Comparison of ENCODE assay signal across 12 cellular contexts in genomic region chr1:21665711-21666571, GRCh38. TPM values are rescaled to one million over a fixed set of nuclear protein-coding genes. Genes with fewer than 3 reads are reported as not detected.
DNase-seq lines count a peak whose midpoint lies in the region; ATAC-seq and TF ChIP-seq lines count a peak whose summit lies in the region.
"Had no signal": no experiment of that assay in that cellular context is flagged by ENCODE, and none has a peak within 500 bp of the region (broad histone marks: within the 10 kb centered on the region; RNA-seq: fewer than 3 reads in every experiment).

No MANE protein-coding gene starts in this region.

- CTCF ChIA-PET in PC-3 (lab: Charles Lee) = no interaction called here

- ATAC-seq in PC-3 (no peak; the same call in none of the 2 replicates), HG02678 (IDR thresholded peaks at IDR 0.05; ENCODE audit: unreplicated experiment) (no peak), HG03460 (IDR thresholded peaks at IDR 0.05; ENCODE audit: unreplicated experiment) (no peak)
- ATAC-seq: activated CD4-positive, CD25-positive, alpha-beta regulatory T cell treated with anti-CD3 and anti-CD28 coated beads, Interleukin-2, amount 50 U/mL, for 24 hours; psoas muscle had no signal

- intact Hi-C loops in PC-3 (cut with micrococcal nuclease) (no loop called here), spleen (cut with DNase I; ENCODE audit: low total_unique reads) (loop anchor here (10.0 kb wide), 1 partner anchor 151 kb away; no protein-coding TSS in a partner anchor)

- H2AFZ ChIP-seq in PC-3 (ENCODE audit: low read length) = no peak overlapping the region

- no peaks in the 10 kb centered on the region for H4K20me1 ChIP-seq in PC-3 (ENCODE audit: low read length)

- H3K36me3 ChIP-seq in PC-3 (ENCODE audit: low read depth, low read length) (no peaks in the 10 kb centered on the region), spleen (no peaks in the 10 kb centered on the region)

- TF ChIP-seq POLR2A in spleen (IDR thresholded peaks at IDR 0.05) = no peak

- POLR2A ChIA-PET in PC-3 (lab: Charles Lee; ENCODE audit: unreplicated experiment) = no interaction called here

- BruUV-seq in PC-3 (replicated peaks; lab: Mats Ljungman, UMichigan) = no TSS peak

- H3K4me1 ChIP-seq in PC-3 (ENCODE audit: insufficient read depth, low read length) (peaks cover 8% of the 10 kb centered on the region; the same call in 1 of the 2 replicates), spleen (peaks cover 9 to 42% (median 26%) of the 10 kb centered on the region in 6 donors)

- H3K27ac ChIP-seq in PC-3 (ENCODE audit: low read length) = no peak overlapping the region
- H3K27ac ChIP-seq in spleen = no peak overlapping the region
- H3K27ac ChIP-seq: psoas muscle had no signal

- peaks cover 24% of the 10 kb centered on the region for H3K27me3 ChIP-seq in PC-3 (ENCODE audit: low read length)
- peaks cover 0 to 94% (median 48%) of the 10 kb centered on the region in 7 donors for H3K27me3 ChIP-seq in spleen (replicated peaks in 1 of 7)

- WGBS in spleen, 5 donors = 62 to 72% (median 70%) methylated on average over 4 to 8 of the region's 8 CpGs

- no peaks in the 10 kb centered on the region for H3K9me2 ChIP-seq in PC-3 (replicated peaks; ENCODE audit: low read length)

- peak; percentile 24 for DNase-seq in activated CD4-positive, CD25-positive, alpha-beta regulatory T cell treated with anti-CD3 and anti-CD28 coated beads, Interleukin-2, amount 50 U/mL, for 72 hours
- no peak for DNase-seq in activated CD4-positive, CD25-positive, alpha-beta regulatory T cell (lab: John Stamatoyannopoulos, UW)
- DNase-seq in PC-3 (peak; percentile 22), fibroblast of mammary gland (ENCODE audit: low read depth) (peak; percentile 26), spleen (peak; percentile 52), NCI-H748 treated with DMSO at 0.1 percent for 48 hours (lab: John Stamatoyannopoulos, UW) (no peak)
- DNase-seq: activated naive CD4-positive, alpha-beta T cell; dermis blood vessel endothelial cell; psoas muscle had no signal

- H3K9me3 ChIP-seq in PC-3 (ENCODE audit: low read length) (no peaks in the 10 kb centered on the region), spleen (no peaks in the 10 kb centered on the region)
- H3K9me3 ChIP-seq: psoas muscle had no signal

- H3K4me2 ChIP-seq in PC-3 (ENCODE audit: low read length) = no peak overlapping the region

- TF ChIP-seq CTCF in PC-3 (conservative IDR thresholded peaks at IDR 0.05; ENCODE audit: low read depth, low read length) = no peak
- TF ChIP-seq CTCF in fibroblast of mammary gland (conservative IDR thresholded peaks at IDR 0.05; ENCODE audit: control insufficient read depth, insufficient read depth, low read depth, low read length) = no peak
- TF ChIP-seq CTCF in spleen (IDR thresholded peaks at IDR 0.05 in 8 of 11, conservative IDR thresholded peaks at IDR 0.05 in 3 of 11) = no peak

- no peaks in the 10 kb centered on the region for H3F3A ChIP-seq in PC-3 (ENCODE audit: low read length, unreplicated experiment)

- no peak overlapping the region for H3K9ac ChIP-seq in PC-3 (ENCODE audit: low read length)

- H3K79me2 ChIP-seq in PC-3 (ENCODE audit: low read length) = no peaks in the 10 kb centered on the region

- H3K4me3 ChIP-seq in PC-3 (ENCODE audit: low read length) (no peak overlapping the region), fibroblast of mammary gland (ENCODE audit: control insufficient read depth, low read depth, low read length) (no peak overlapping the region), spleen (no peak overlapping the region)
- H3K4me3 ChIP-seq: psoas muscle had no signal

RNA-seq across cellular contexts. Expression of gene RAP1GAP, which starts 3.2 kb away (rescaled TPM):
- total RNA-seq in PC-3 (2014; rRNA removed) (12.1 and 12.3 TPM in 2 replicates), spleen (10 to 100 TPM in 1 of 7 donors, 1 to 10 TPM in 4, under 1 TPM in 2; 0.69 to 12.1 (median 1.0) TPM)
- polyA plus RNA-seq in spleen = under 1 TPM; 0.30 to 0.67 (median 0.41) TPM

Comparison
In these comparisons a context has a peak if more than half of its experiments do, and no peak if none do; other contexts are left out.
1. DNase-seq: peak in activated CD4-positive, CD25-positive, alpha-beta regulatory T cell treated with anti-CD3 and anti-CD28 coated beads, Interleukin-2, amount 50 U/mL, for 72 hours (single experiment), PC-3 (single experiment), fibroblast of mammary gland (single experiment) and spleen (single experiment); none in activated CD4-positive, CD25-positive, alpha-beta regulatory T cell (0 of 4) and NCI-H748 treated with DMSO at 0.1 percent for 48 hours (single experiment).